In the genomic region with DNA sequence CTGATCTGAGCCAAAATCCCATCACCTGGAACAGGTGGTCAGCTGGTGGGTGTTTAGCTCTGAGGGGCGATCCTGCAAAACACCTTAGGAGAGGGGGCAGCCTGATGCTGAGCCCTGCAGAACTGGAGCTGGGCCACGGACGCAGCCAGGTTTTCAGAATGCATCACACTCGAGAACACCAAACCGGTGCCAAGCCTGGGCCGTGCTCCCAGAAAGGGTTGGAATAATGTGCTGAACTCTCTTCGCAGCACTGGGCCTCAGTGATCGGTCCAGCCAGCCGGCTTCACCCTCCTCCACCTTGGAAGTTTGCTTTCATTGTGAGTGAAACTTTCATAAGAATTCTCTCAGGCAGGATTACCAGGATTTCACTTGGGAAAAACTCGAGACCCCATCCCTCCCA, we compare ENCODE assay signal across 13 cellular contexts. TPM values are rescaled to one million over a fixed set of nuclear protein-coding genes. Genes with fewer than 3 reads are reported as not detected.
A peak's percentile ranks its signal among the peaks of the same experiment; 100 is the strongest.
DNase-seq lines count a peak whose midpoint lies in the region; ATAC-seq and TF ChIP-seq lines count a peak whose summit lies in the region.
"Had no signal": no experiment of that assay in that cellular context is flagged by ENCODE, and none has a peak within 500 bp of the region (broad histone marks: within the 10 kb centered on the region; RNA-seq: fewer than 3 reads in every experiment).

No MANE protein-coding gene starts in this region.

- H3K4me1 ChIP-seq in right cardiac atrium (ENCODE audit: control insufficient read depth, insufficient read depth, low read length): no peaks in the 10 kb centered on the region
- H3K4me1 ChIP-seq in psoas muscle: no peaks in the 10 kb centered on the region

- WGBS in right cardiac atrium: 35% methylated on average over 10 of the region's 10 CpGs
- 22 to 31% (median 30%) methylated on average over 10 of the region's 10 CpGs for WGBS in psoas muscle, 3 donors

- in situ Hi-C loops in G401 (cut with HindIII; ENCODE audit: low sequenced_read_pairs): no loop called here

- TF ChIP-seq CTCF in psoas muscle (IDR thresholded peaks at IDR 0.05): no peak

- H3K27ac ChIP-seq in caudate nucleus (ENCODE audit: low read depth, low read length) (peak overlapping the region; percentile 5), right cardiac atrium (ENCODE audit: low read length) (no peak overlapping the region), psoas muscle (no peak overlapping the region)
- H3K27ac ChIP-seq: coronary artery, KMS-11 had no signal

- H3K27me3 ChIP-seq in right cardiac atrium (ENCODE audit: control insufficient read depth, insufficient read depth) (no peaks in the 10 kb centered on the region), psoas muscle (ENCODE audit: insufficient read depth in 3 of 3, low read length in 2 of 3) (no peaks in the 10 kb centered on the region)

- DNase-seq in G401 (ENCODE audit: low spot score) (peak; percentile 84), caudate nucleus (lab: John Stamatoyannopoulos, UW) (peak in 52 of 61 donors; percentile 5 to 91 (median 40)), right cardiac atrium (peak; percentile 85 to 96 (median 92)), psoas muscle (peak; percentile 72 to 75), iPS-NIHi11 (ENCODE audit: low spot score) (no peak), NCI-H2196 treated with DMSO at 0.1 percent for 48 hours (lab: John Stamatoyannopoulos, UW; ENCODE audit: unreplicated experiment) (no peak), CD1c-positive myeloid dendritic cell (ENCODE audit: extremely low spot score) (no peak)
- DNase-seq: activated CD4-positive, alpha-beta T cell treated with anti-CD3 and anti-CD28 coated beads, Interleukin-2, amount 50 U/mL, for 4 hours; activated naive CD4-positive, alpha-beta T cell treated with Interleukin-2 at 50 U/mL for 16 hours; mesendoderm had no signal

- H3K9me3 ChIP-seq in right cardiac atrium (ENCODE audit: control insufficient read depth, low read length) (no peaks in the 10 kb centered on the region), psoas muscle (no peaks in the 10 kb centered on the region)

- H3K36me3 ChIP-seq in psoas muscle (ENCODE audit: insufficient read depth in 1 of 2, low read depth in 1 of 2): no peaks in the 10 kb centered on the region

- H3K4me3 ChIP-seq in right cardiac atrium (ENCODE audit: low read length): no peak overlapping the region
- H3K4me3 ChIP-seq in psoas muscle: no peak overlapping the region
- H3K4me3 ChIP-seq: coronary artery had no signal

- intact Hi-C loops in right cardiac atrium (cut with DNase I): loop anchor here in 1 of 4 donors (5.0 kb wide), 1 partner anchor 159 kb away; no protein-coding TSS in a partner anchor
- intact Hi-C loops in psoas muscle (cut with DNase I): no loop called here

- ATAC-seq in right cardiac atrium (peak; percentile 93 to 94), psoas muscle (peak; percentile 66 to 83 (median 81)), GM18511 (IDR thresholded peaks at IDR 0.05; ENCODE audit: unreplicated experiment) (no peak)

RNA-seq across cellular contexts. Expression of a gene that starts 56.5 kb away (rescaled TPM):
- total RNA-seq in G401 (2014; rRNA removed; shearing (Covaris generic)): 3.1 and 4.1 TPM in 2 replicates
- total RNA-seq in right cardiac atrium (10 to 100 TPM in 1 of 4 donors, 1 to 10 TPM in 3; 4.1 to 11.0 (median 6.0) TPM), psoas muscle (1 to 10 TPM; 1.2 to 2.4 (median 1.7) TPM)
- polyA plus RNA-seq in right cardiac atrium (2.8 TPM), psoas muscle (1 to 10 TPM in 1 of 3 donors, under 1 TPM in 2; 0.48 to 1.1 (median 0.51) TPM)

Comparison
In these comparisons a context has a peak if more than half of its experiments do, and no peak if none do; other contexts are left out.
1. DNase-seq: peak in G401 (single experiment), caudate nucleus (52 of 61), right cardiac atrium (3 of 3) and psoas muscle (2 of 2); none in iPS-NIHi11 (single experiment), NCI-H2196 treated with DMSO at 0.1 percent for 48 hours (single experiment) and CD1c-positive myeloid dendritic cell (single experiment).